Comparison of ENCODE assay signal across 1 cellular context in genomic region chr6:3453410-3453809, GRCh38.
A peak's percentile ranks its signal among the peaks of the same experiment; 100 is the strongest.
TF ChIP-seq lines count a peak whose summit lies in the region.

No MANE protein-coding gene starts in this region.

TF ChIP-seq in HepG2, 621 proteins besides CTCF, POLR2A, EP300 and RAD21 (continued from another document):
- TF ChIP-seq NR2F2 (IDR thresholded peaks at IDR 0.05; ENCODE audit: borderline replicate concordance, low read depth) (no peak), MEF2D (CRISPR knock-in tag; IDR thresholded peaks at IDR 0.05) (no peak), ZNF619 (CRISPR knock-in tag; IDR thresholded peaks at IDR 0.05) (no peak), SKIL (CRISPR knock-in tag; IDR thresholded peaks at IDR 0.05; ENCODE audit: borderline replicate concordance) (no peak), MAFG (CRISPR knock-in tag; IDR thresholded peaks at IDR 0.05) (no peak), MAFK (conservative IDR thresholded peaks at IDR 0.05 in 1 of 2, IDR thresholded peaks at IDR 0.05 in 1 of 2; ENCODE audit: low read length in 2 of 2) (no peak), PPARG (CRISPR knock-in tag; conservative IDR thresholded peaks at IDR 0.05) (no peak), ZNF644 (CRISPR knock-in tag; IDR thresholded peaks at IDR 0.05; ENCODE audit: low read depth) (no peak), ZNF136 (CRISPR knock-in tag; IDR thresholded peaks at IDR 0.05; ENCODE audit: low read depth) (no peak), RFXANK (CRISPR knock-in tag; IDR thresholded peaks at IDR 0.05) (no peak), ZNF510 (CRISPR knock-in tag; IDR thresholded peaks at IDR 0.05; ENCODE audit: low read depth) (no peak), HOXA7 (CRISPR knock-in tag; IDR thresholded peaks at IDR 0.05) (no peak), ZFP37 (CRISPR knock-in tag; IDR thresholded peaks at IDR 0.05; ENCODE audit: borderline replicate concordance) (0 out of 2 replicates have a peak, but pooled peaks have one; percentile 42), ZNF512 (CRISPR knock-in tag; IDR thresholded peaks at IDR 0.05) (no peak), MTA1 (CRISPR knock-in tag; IDR thresholded peaks at IDR 0.05; ENCODE audit: borderline replicate concordance) (no peak), ZNF232 (CRISPR knock-in tag; IDR thresholded peaks at IDR 0.05; ENCODE audit: borderline replicate concordance) (no peak), ZNF407 (CRISPR knock-in tag; IDR thresholded peaks at IDR 0.05; ENCODE audit: not compliant biosample characterization) (no peak), ZNF598 (CRISPR knock-in tag; IDR thresholded peaks at IDR 0.05; ENCODE audit: borderline replicate concordance) (no peak), CENPBD1 (CRISPR knock-in tag; IDR thresholded peaks at IDR 0.05; ENCODE audit: borderline replicate concordance, low read depth) (no peak), MED1 (CRISPR knock-in tag; IDR thresholded peaks at IDR 0.05) (no peak), STAG1 (CRISPR knock-in tag; IDR thresholded peaks at IDR 0.05) (peak; percentile 44), ZNF24 (IDR thresholded peaks at IDR 0.05) (no peak), HOMEZ (CRISPR knock-in tag; IDR thresholded peaks at IDR 0.05; ENCODE audit: low read depth) (no peak), E2F2 (CRISPR knock-in tag; IDR thresholded peaks at IDR 0.05; ENCODE audit: borderline replicate concordance) (no peak), HDAC6 (IDR thresholded peaks at IDR 0.05; ENCODE audit: low read depth, low read length) (no peak)
